ENCODE assay signal across 36 cellular contexts in genomic region chr7:116298576-116298975, GRCh38.
DNase-seq lines count a peak whose midpoint lies in the region; ATAC-seq, FAIRE-seq and TF ChIP-seq lines count a peak whose summit lies in the region.
"Had no signal": no experiment of that assay in that cellular context is flagged by ENCODE, and none has a peak within 500 bp of the region (broad histone marks: within the 10 kb centered on the region; RNA-seq: fewer than 3 reads in every experiment).

No MANE protein-coding gene starts in this region.

- H3K4me2 ChIP-seq in K562 (ENCODE audit: insufficient read depth, low read length): no peak overlapping the region
- H3K4me2 ChIP-seq: A549; BLaER1; BLaER1 treated with 17β-estradiol and CSF1 and Interleukin-3, amounts not matched to agents 10 nM and 100 nM had no signal

- H3K27me3 Mint-ChIP-seq in activated CD4-positive, alpha-beta T cell treated with anti-CD3 and anti-CD28 coated beads, Interleukin-2, amount 10 ng/mL, durations not matched to agents 24 days and 14 days: peaks cover 19% of the 10 kb centered on the region
- peaks cover 24% of the 10 kb centered on the region for H3K27me3 Mint-ChIP-seq in activated CD4-positive, alpha-beta T cell treated with anti-CD3 and anti-CD28 coated beads, Interleukin-2, amount 10 ng/mL, durations not matched to agents 7 days and 5 days
- H3K27me3 Mint-ChIP-seq in activated naive CD4-positive, alpha-beta T cell treated with anti-CD3 and anti-CD28 coated beads, Interleukin-2, amount 50 U/mL, for 24 hours: peaks cover 9% of the 10 kb centered on the region

- peaks cover 3% of the 10 kb centered on the region for H3K9me3 Mint-ChIP-seq in activated CD4-positive, alpha-beta T cell treated with anti-CD3 and anti-CD28 coated beads, Interleukin-2, amount 10 ng/mL, durations not matched to agents 24 days and 14 days
- H3K9me3 Mint-ChIP-seq in activated CD4-positive, alpha-beta T cell treated with anti-CD3 and anti-CD28 coated beads, Interleukin-2, amount 10 ng/mL, durations not matched to agents 7 days and 5 days: no peaks in the 10 kb centered on the region
- H3K9me3 Mint-ChIP-seq in activated naive CD4-positive, alpha-beta T cell treated with anti-CD3 and anti-CD28 coated beads, Interleukin-2, amount 50 U/mL, for 24 hours: no peaks in the 10 kb centered on the region

- in situ Hi-C loops in K562 (cut with MboI): no loop called here

- no peaks in the 10 kb centered on the region for H3K27me3 ChIP-seq in K562 (ENCODE audit: control insufficient read depth in 2 of 2, insufficient read depth in 2 of 2, low read length in 2 of 2)
- H3K27me3 ChIP-seq: BE2C; BLaER1; BLaER1 treated with 17β-estradiol and CSF1 and Interleukin-3, amounts not matched to agents 10 nM and 100 nM had no signal

- no peaks in the 10 kb centered on the region for H3K79me2 ChIP-seq in K562 (ENCODE audit: control insufficient read depth, insufficient read depth, low read length)

- intact Hi-C loops in activated CD4-positive, alpha-beta T cell treated with anti-CD3 and anti-CD28 coated beads, Interleukin-2, amount 10 ng/mL, durations not matched to agents 24 days and 14 days (cut with micrococcal nuclease): no loop called here
- intact Hi-C loops in K562 (cut with micrococcal nuclease): no loop called here

- no peak for FAIRE-seq in K562 (lab: Jason Lieb, UNC)
- FAIRE-seq: A549, D721Med had no signal

- H3K9me1 ChIP-seq in K562 (ENCODE audit: control insufficient read depth, insufficient read depth, low read length): no peaks in the 10 kb centered on the region

- no peak for TF ChIP-seq CTCF in HEK293 (tag by site-specific recombination; IDR thresholded peaks at IDR 0.05)
- no peak for TF ChIP-seq CTCF in K562 (IDR thresholded peaks at IDR 0.05 in 2 of 3, conservative IDR thresholded peaks at IDR 0.05 in 1 of 3; ENCODE audit: insufficient read depth in 2 of 3, low read depth in 1 of 3, low read length in 3 of 3)

- H3K9me3 ChIP-seq in HEK293 (ENCODE audit: control insufficient read depth, insufficient read depth, low read depth, low read length): no peaks in the 10 kb centered on the region
- no peaks in the 10 kb centered on the region for H3K9me3 ChIP-seq in K562 (replicated peaks; ENCODE audit: control insufficient read depth, insufficient read depth, low read depth, low read length)
- H3K9me3 ChIP-seq: BE2C, Caco-2 had no signal

- H3K4me3 ChIP-seq in HEK293 (ENCODE audit: low read depth, low read length) (no peak overlapping the region), K562 (no peak overlapping the region)
- H3K4me3 ChIP-seq: A549; BLaER1; BLaER1 treated with 17β-estradiol and CSF1 and Interleukin-3, amounts not matched to agents 10 nM and 100 nM had no signal

- H3K27ac Mint-ChIP-seq in activated CD4-positive, alpha-beta T cell treated with anti-CD3 and anti-CD28 coated beads, Interleukin-2, amount 10 ng/mL, durations not matched to agents 24 days and 14 days: no peak overlapping the region
- no peak overlapping the region for H3K27ac Mint-ChIP-seq in activated CD4-positive, alpha-beta T cell treated with anti-CD3 and anti-CD28 coated beads, Interleukin-2, amount 10 ng/mL, durations not matched to agents 7 days and 5 days
- H3K27ac Mint-ChIP-seq in activated naive CD4-positive, alpha-beta T cell treated with anti-CD3 and anti-CD28 coated beads, Interleukin-2, amount 50 U/mL, for 24 hours: peak overlapping the region; percentile 1
- H3K27ac Mint-ChIP-seq: B cell; CD14-positive monocyte; CD4-positive, alpha-beta memory T cell; CD4-positive, alpha-beta T cell; CD4-positive, CD25-positive, alpha-beta regulatory T cell; CD8-positive, alpha-beta memory T cell; CD8-positive, alpha-beta T cell had no signal

- peak; percentile 3 for DNase-seq in activated CD4-positive, alpha-beta T cell treated with anti-CD3 and anti-CD28 coated beads, Interleukin-2, amount 10 ng/mL, durations not matched to agents 24 days and 14 days
- no peak for DNase-seq in activated CD4-positive, alpha-beta T cell treated with anti-CD3 and anti-CD28 coated beads, Interleukin-2, amount 10 ng/mL, durations not matched to agents 7 days and 5 days
- no peak for DNase-seq in activated naive CD4-positive, alpha-beta T cell treated with anti-CD3 and anti-CD28 coated beads, Interleukin-2, amount 50 U/mL, for 16 hours
- DNase-seq in K562 (ENCODE audit: extremely low read depth in 1 of 4, low spot score in 3 of 4) (no peak), NK-92 (lab: John Stamatoyannopoulos, UW; ENCODE audit: unreplicated experiment) (no peak), NCI-H146 treated with DMSO at 0.1 percent for 48 hours (lab: John Stamatoyannopoulos, UW; ENCODE audit: unreplicated experiment) (no peak)
- DNase-seq: 8988T; ACHN; AML-193; BE2C; C1 segment of cervical spinal cord; Caco-2; Calu3; CD4-positive, alpha-beta memory T cell; CD4-positive, alpha-beta T cell; CD4-positive, CD25-positive, alpha-beta regulatory T cell; CD8-positive, alpha-beta memory T cell; CD8-positive, alpha-beta T cell; COR-L47; DMS 273 treated with DMSO at 0.1 percent for 48 hours; DMS153; DMS53; DMS79; DMS79 treated with DMSO at 0.1 percent for 48 hours; DND-41; EL had no signal

- H3K4me1 ChIP-seq in HEK293 (ENCODE audit: control insufficient read depth, insufficient read depth, low read length) (no peaks in the 10 kb centered on the region), K562 (replicated peaks in 1 of 2; ENCODE audit: control insufficient read depth in 2 of 2, insufficient read depth in 2 of 2, low read length in 2 of 2) (no peaks in the 10 kb centered on the region)
- H3K4me1 ChIP-seq: BE2C; BLaER1; BLaER1 treated with 17β-estradiol and CSF1 and Interleukin-3, amounts not matched to agents 10 nM and 100 nM; Caco-2 had no signal

- no peak for TF ChIP-seq EP300 in K562 (IDR thresholded peaks at IDR 0.05; ENCODE audit: low read length)

- H3K27ac ChIP-seq in HEK293 (ENCODE audit: extremely low read depth, low read depth, low read length): no peak overlapping the region
- no peak overlapping the region for H3K27ac ChIP-seq in K562 (ENCODE audit: extremely low read depth, low read depth, low read length)
- H3K27ac ChIP-seq: 22Rv1; A549; BLaER1; BLaER1 treated with 17β-estradiol and CSF1 and Interleukin-3, amounts not matched to agents 10 nM and 100 nM; C4-2B had no signal

- H3K36me3 Mint-ChIP-seq in activated CD4-positive, alpha-beta T cell treated with anti-CD3 and anti-CD28 coated beads, Interleukin-2, amount 10 ng/mL, durations not matched to agents 24 days and 14 days (ENCODE audit: low read depth): no peaks in the 10 kb centered on the region
- no peaks in the 10 kb centered on the region for H3K36me3 Mint-ChIP-seq in activated CD4-positive, alpha-beta T cell treated with anti-CD3 and anti-CD28 coated beads, Interleukin-2, amount 10 ng/mL, durations not matched to agents 7 days and 5 days (ENCODE audit: low read depth)
- peaks cover 2% of the 10 kb centered on the region for H3K36me3 Mint-ChIP-seq in activated naive CD4-positive, alpha-beta T cell treated with anti-CD3 and anti-CD28 coated beads, Interleukin-2, amount 50 U/mL, for 24 hours
- H3K36me3 Mint-ChIP-seq: CD14-positive monocyte; CD4-positive, alpha-beta memory T cell; CD4-positive, CD25-positive, alpha-beta regulatory T cell; CD8-positive, alpha-beta memory T cell; CD8-positive, alpha-beta T cell had no signal

- CTCF ChIA-PET in activated CD4-positive, alpha-beta T cell treated with anti-CD3 and anti-CD28 coated beads, Interleukin-2, amount 10 ng/mL, durations not matched to agents 7 days and 5 days (lab: Charles Lee): interaction anchor here (1.0 kb wide), 1 partner anchor 23 kb away, joined by 3 read pairs; no protein-coding TSS in a partner anchor
- CTCF ChIA-PET in HEK293 (lab: Yijun Ruan, JAX): no interaction called here
- CTCF ChIA-PET in K562 (lab: Yijun Ruan, JAX; ENCODE audit: low intra/inter-chr PET ratio): no interaction called here

- H3K36me3 ChIP-seq in HEK293 (ENCODE audit: control insufficient read depth in 2 of 2, insufficient read depth in 1 of 2, low read length in 2 of 2): no peaks in the 10 kb centered on the region
- no peaks in the 10 kb centered on the region for H3K36me3 ChIP-seq in K562 (ENCODE audit: control insufficient read depth, insufficient read depth, low read length)
- H3K36me3 ChIP-seq: BE2C; BLaER1; BLaER1 treated with 17β-estradiol and CSF1 and Interleukin-3, amounts not matched to agents 10 nM and 100 nM had no signal

- no peak overlapping the region for H3K4me3 Mint-ChIP-seq in activated CD4-positive, alpha-beta T cell treated with anti-CD3 and anti-CD28 coated beads, Interleukin-2, amount 10 ng/mL, durations not matched to agents 24 days and 14 days
- H3K4me3 Mint-ChIP-seq in activated CD4-positive, alpha-beta T cell treated with anti-CD3 and anti-CD28 coated beads, Interleukin-2, amount 10 ng/mL, durations not matched to agents 7 days and 5 days: no peak overlapping the region
- H3K4me3 Mint-ChIP-seq in activated naive CD4-positive, alpha-beta T cell treated with anti-CD3 and anti-CD28 coated beads, Interleukin-2, amount 50 U/mL, for 24 hours: no peak overlapping the region
- H3K4me3 Mint-ChIP-seq: B cell; CD14-positive monocyte; CD4-positive, alpha-beta memory T cell; CD4-positive, alpha-beta T cell; CD4-positive, CD25-positive, alpha-beta regulatory T cell; CD8-positive, alpha-beta memory T cell; CD8-positive, alpha-beta T cell had no signal

- H3K4me1 Mint-ChIP-seq in activated CD4-positive, alpha-beta T cell treated with anti-CD3 and anti-CD28 coated beads, Interleukin-2, amount 10 ng/mL, durations not matched to agents 24 days and 14 days: no peaks in the 10 kb centered on the region
- H3K4me1 Mint-ChIP-seq in activated CD4-positive, alpha-beta T cell treated with anti-CD3 and anti-CD28 coated beads, Interleukin-2, amount 10 ng/mL, durations not matched to agents 7 days and 5 days: no peaks in the 10 kb centered on the region
- no peaks in the 10 kb centered on the region for H3K4me1 Mint-ChIP-seq in activated naive CD4-positive, alpha-beta T cell treated with anti-CD3 and anti-CD28 coated beads, Interleukin-2, amount 50 U/mL, for 24 hours
- H3K4me1 Mint-ChIP-seq: B cell; CD14-positive monocyte; CD4-positive, alpha-beta memory T cell; CD4-positive, CD25-positive, alpha-beta regulatory T cell; CD8-positive, alpha-beta memory T cell had no signal

- POLR2A ChIA-PET in activated CD4-positive, alpha-beta T cell treated with anti-CD3 and anti-CD28 coated beads, Interleukin-2, amount 10 ng/mL, durations not matched to agents 7 days and 5 days (lab: Charles Lee): no interaction called here
- POLR2A ChIA-PET in HEK293 (lab: Yijun Ruan, JAX): no interaction called here
- POLR2A ChIA-PET in K562 (lab: Yijun Ruan, JAX): no interaction called here

- no peaks in the 10 kb centered on the region for H4K20me1 ChIP-seq in K562 (replicated peaks; ENCODE audit: control insufficient read depth, insufficient read depth, low read length)
- H4K20me1 ChIP-seq: BLaER1; BLaER1 treated with 17β-estradiol and CSF1 and Interleukin-3, amounts not matched to agents 10 nM and 100 nM had no signal

- H2AFZ ChIP-seq in K562 (ENCODE audit: low read depth, low read length): no peak overlapping the region

- whole genome bisulfite sequencing in K562 (ENCODE audit: insufficient coverage, low coverage, missing lambda C conversion rate): 0% methylated on average over 3 of the region's 3 CpGs

- ATAC-seq in K562: no peak
- ATAC-seq: A549; CD8-positive, alpha-beta T cell had no signal

- no TSS peak for BruUV-seq in K562 (replicated peaks; lab: Mats Ljungman, UMichigan)

- no peak for TF ChIP-seq POLR2A in K562 (conservative IDR thresholded peaks at IDR 0.05)

- TF ChIP-seq RAD21 in K562 (CRISPR knock-in tag; conservative IDR thresholded peaks at IDR 0.05 in 1 of 2, IDR thresholded peaks at IDR 0.05 in 1 of 2): no peak

- H3K9ac ChIP-seq in K562 (ENCODE audit: insufficient read depth in 1 of 2, low read depth in 2 of 2, low read length in 2 of 2): no peak overlapping the region
- H3K9ac ChIP-seq: BLaER1; BLaER1 treated with 17β-estradiol and CSF1 and Interleukin-3, amounts not matched to agents 10 nM and 100 nM had no signal
